8 cellular contexts compared by ENCODE assay signal in genomic region chr1:912740-913301, GRCh38. TPM values are rescaled to one million over a fixed set of nuclear protein-coding genes. Genes with fewer than 3 reads are reported as not detected.
DNase-seq lines count a peak whose midpoint lies in the region; TF ChIP-seq lines count a peak whose summit lies in the region.

No MANE protein-coding gene starts in this region.

- no peaks in the 10 kb centered on the region for H3K36me3 ChIP-seq in tibial nerve

- H3K4me1 Mint-ChIP-seq in osteocyte (ENCODE audit: unreplicated experiment): no peaks in the 10 kb centered on the region

- no peak for TF ChIP-seq EP300 in tibial nerve (IDR thresholded peaks at IDR 0.05)

- no peaks in the 10 kb centered on the region for H3K9me3 Mint-ChIP-seq in osteocyte (ENCODE audit: unreplicated experiment)

- no peak for TF ChIP-seq POLR2A in tibial nerve (IDR thresholded peaks at IDR 0.05)

- H3K27ac ChIP-seq in tibial nerve: no peak overlapping the region

- H3K9me3 ChIP-seq in tibial nerve: no peaks in the 10 kb centered on the region

- TF ChIP-seq CTCF in epithelial cell of esophagus (IDR thresholded peaks at IDR 0.05; ENCODE audit: insufficient read depth, low read depth, low read length, missing control alignments) (peak; percentile 36), osteocyte (IDR thresholded peaks at IDR 0.05) (peak; percentile 15), tibial nerve (IDR thresholded peaks at IDR 0.05) (no peak)

- H3K4me3 Mint-ChIP-seq in osteocyte (ENCODE audit: unreplicated experiment): no peak overlapping the region

- no peaks in the 10 kb centered on the region for H3K36me3 Mint-ChIP-seq in osteocyte (ENCODE audit: unreplicated experiment)

- WGBS in tibial nerve, 2 donors: 27 to 54% methylated on average over 20 to 22 of the region's 24 CpGs

- DNase-seq in NCI-H2171 (lab: John Stamatoyannopoulos, UW) (peak; percentile 16), NCI-H2171 treated with DMSO at 0.1 percent for 48 hours (lab: John Stamatoyannopoulos, UW) (no peak), MV-4-11 (lab: John Stamatoyannopoulos, UW) (peak; percentile 40), epithelial cell of esophagus (ENCODE audit: low read depth) (peak; percentile 40), osteocyte (ENCODE audit: extremely low spot score, unreplicated experiment) (no peak), NCI-H510A (lab: John Stamatoyannopoulos, UW) (no peak), tibial nerve (ENCODE audit: low spot score in 2 of 2) (no peak)
- DNase-seq in activated CD8-positive, alpha-beta memory T cell treated with anti-CD3 and anti-CD28 coated beads, Interleukin-2, amount 50 U/mL, for 48 hours: no peak

- H3K4me1 ChIP-seq in tibial nerve: peaks cover 0 to 29% (median 3%) of the 10 kb centered on the region in 4 donors

- no peak overlapping the region for H3K27ac Mint-ChIP-seq in osteocyte (ENCODE audit: unreplicated experiment)

- H3K27me3 Mint-ChIP-seq in osteocyte (ENCODE audit: unreplicated experiment): peaks cover 24% of the 10 kb centered on the region

- H3K27me3 ChIP-seq in tibial nerve: peaks cover 0 to 69% of the 10 kb centered on the region in 2 donors

- H3K4me3 ChIP-seq in epithelial cell of esophagus (ENCODE audit: low read length): no peak overlapping the region
- no peak overlapping the region for H3K4me3 ChIP-seq in tibial nerve

RNA-seq across cellular contexts. Expression of gene SAMD11, which starts 10.9 kb away (rescaled TPM):
- total RNA-seq in osteocyte (16.6 and 19.5 TPM in 2 replicates), tibial nerve (10 to 100 TPM in 2 of 4 donors, 1 to 10 TPM in 2; 2.6 to 15.9 (median 11.5) TPM)

RNA-seq across cellular contexts. Expression of gene NOC2L, which starts 46.2 kb away (rescaled TPM):
- total RNA-seq in osteocyte (60.5 and 63.3 TPM in 2 replicates), tibial nerve (10 to 100 TPM; 28.2 to 54.0 (median 46.4) TPM)

RNA-seq across cellular contexts. Expression of gene KLHL17, which starts 47.6 kb away (rescaled TPM):
- total RNA-seq in osteocyte (26.6 and 31.7 TPM in 2 replicates), tibial nerve (10 to 100 TPM in 3 of 4 donors, 1 to 10 TPM in 1; 4.2 to 19.2 (median 11.9) TPM)

RNA-seq across cellular contexts. Expression of gene PLEKHN1, which starts 53.5 kb away (rescaled TPM):
- total RNA-seq in osteocyte (0.21 TPM in 2 replicates), tibial nerve (1 to 10 TPM in 1 of 4 donors, under 1 TPM in 1, not detected in 2; 0.21 to 2.4 TPM)

Comparison
In these comparisons a context has a peak if more than half of its experiments do, and no peak if none do; other contexts are left out.
1. DNase-seq: peak in NCI-H2171 (single experiment), MV-4-11 (single experiment) and epithelial cell of esophagus (single experiment); none in NCI-H2171 treated with DMSO at 0.1 percent for 48 hours (single experiment), osteocyte (single experiment), NCI-H510A (single experiment), tibial nerve (0 of 2) and activated CD8-positive, alpha-beta memory T cell treated with anti-CD3 and anti-CD28 coated beads, Interleukin-2, amount 50 U/mL, for 48 hours (single experiment).
2. CTCF ChIP-seq: peak in epithelial cell of esophagus (single experiment) and osteocyte (single experiment); none in tibial nerve (0 of 5).